Comparison of ENCODE assay signal across 21 cellular contexts in the genomic region with DNA sequence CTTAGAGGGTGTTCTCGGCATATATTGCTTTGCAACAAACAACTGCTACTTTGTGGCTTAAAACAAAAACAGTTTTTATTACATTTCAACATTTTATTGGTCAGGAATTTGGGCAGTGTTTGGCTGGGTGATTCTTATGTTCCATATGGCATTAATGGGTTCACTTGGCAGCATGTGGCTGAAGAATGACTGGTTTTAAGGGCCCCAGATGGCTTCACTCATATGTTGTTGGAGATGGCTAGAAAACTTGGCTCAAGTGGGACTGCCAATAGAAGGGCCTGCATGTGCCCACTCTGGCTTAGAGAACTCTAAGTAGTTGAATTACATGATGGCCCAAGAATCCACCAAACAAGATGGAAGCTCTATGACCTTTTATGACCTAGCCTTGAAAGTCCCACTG.
DNase-seq lines count a peak whose midpoint lies in the region; ATAC-seq, FAIRE-seq and TF ChIP-seq lines count a peak whose summit lies in the region.
"Had no signal": no experiment of that assay in that cellular context is flagged by ENCODE, and none has a peak within 500 bp of the region (broad histone marks: within the 10 kb centered on the region; RNA-seq: fewer than 3 reads in every experiment).

No MANE protein-coding gene starts in this region.

- no peaks in the 10 kb centered on the region for H3K36me3 ChIP-seq in pancreas

- WGBS in pancreas, 2 donors = 95 to 97% methylated on average over 1 of the region's 1 CpG

- no peak overlapping the region for H3K4me3 ChIP-seq in pancreas
- H3K4me3 ChIP-seq: GM23248 had no signal

- H3K9me3 ChIP-seq in pancreas = no peaks in the 10 kb centered on the region
- H3K9me3 ChIP-seq: Caco-2 had no signal

- TF ChIP-seq CTCF in pancreas (IDR thresholded peaks at IDR 0.05) = no peak

- H3K27ac ChIP-seq in pancreas = no peak overlapping the region
- H3K27ac ChIP-seq: C4-2B, GM23248, HL-60 had no signal

- H3K4me1 ChIP-seq in pancreas = no peaks in the 10 kb centered on the region
- H3K4me1 ChIP-seq: Caco-2 had no signal

- FAIRE-seq in pancreas (lab: Jason Lieb, UNC) = no peak
- FAIRE-seq: A204.1, D721Med, GM12892, GM18507 had no signal

- intact Hi-C loops in pancreas (cut with DNase I) = no loop called here

- ATAC-seq in pancreas = no peak
- no peak for ATAC-seq in HG03108 (IDR thresholded peaks at IDR 0.05; ENCODE audit: unreplicated experiment)

- in situ Hi-C loops in G401 (cut with HindIII; ENCODE audit: low sequenced_read_pairs) = no loop called here

- DNase-seq in G401 (ENCODE audit: low spot score) (peak; percentile 69), NCI-H446 (lab: John Stamatoyannopoulos, UW) (peak; percentile 83 to 96), cerebellar cortex (ENCODE audit: low spot score) (peak; percentile 62), epidermal melanocyte (ENCODE audit: insufficient read length, low spot score) (no peak), NAMALWA (ENCODE audit: low spot score) (no peak), pancreas (no peak)
- DNase-seq: ACHN; AML-193; Caco-2; CD4-positive, alpha-beta T cell; DMS53; GDM1; GM23248; HCEC 1CT had no signal

- H3K27me3 ChIP-seq in pancreas = no peaks in the 10 kb centered on the region

Comparison
In these comparisons a context has a peak if more than half of its experiments do, and no peak if none do; other contexts are left out.
1. DNase-seq: peak in G401 (single experiment), NCI-H446 (2 of 2) and cerebellar cortex (single experiment); none in epidermal melanocyte (single experiment), NAMALWA (single experiment) and pancreas (0 of 6).